Comparison of ENCODE assay signal across 8 cellular contexts in the genomic region with DNA sequence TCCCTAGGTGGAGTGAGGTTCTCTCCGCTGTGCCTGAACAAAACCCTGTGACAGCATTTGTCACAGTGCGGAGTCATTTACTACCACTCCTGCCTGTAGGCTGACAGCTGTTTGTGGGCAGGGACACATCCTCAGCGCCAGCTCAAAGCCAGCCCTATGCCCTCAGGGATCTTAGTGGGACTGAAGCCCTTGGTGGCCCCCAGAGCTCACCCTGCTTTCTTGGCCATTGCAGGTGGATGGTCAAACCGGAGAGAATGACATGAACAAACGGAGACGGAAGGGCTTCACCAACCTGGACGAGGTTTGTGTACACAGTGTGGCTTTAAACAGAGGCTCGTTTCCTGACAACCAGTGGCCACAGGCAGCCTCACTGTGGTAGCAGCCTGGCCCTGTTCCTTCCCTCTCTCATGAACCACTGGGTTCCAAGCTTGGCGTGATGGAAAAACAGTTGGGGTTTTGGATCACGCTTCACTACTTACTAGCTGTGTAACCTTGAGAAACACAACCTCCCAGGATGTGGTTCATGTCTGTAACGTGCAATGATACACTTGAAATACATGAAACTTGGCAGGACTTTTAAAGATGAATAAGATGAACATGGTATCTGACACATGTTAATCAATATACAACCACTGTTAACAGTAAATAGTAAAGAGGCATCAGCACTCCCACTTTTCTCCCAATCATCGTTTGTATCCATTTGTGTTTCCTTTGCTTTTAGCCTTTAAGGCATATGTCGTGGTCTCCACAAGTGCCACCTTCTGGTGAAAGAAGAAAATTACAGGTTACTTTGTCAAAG.
DNase-seq lines count a peak whose midpoint lies in the region; ATAC-seq and TF ChIP-seq lines count a peak whose summit lies in the region.

No MANE protein-coding gene starts in this region.

- H3K4me1 Mint-ChIP-seq in CD8-positive, alpha-beta T cell (ENCODE audit: low read depth) = peaks cover 18% of the 10 kb centered on the region

- peaks cover 14% of the 10 kb centered on the region for H3K4me1 ChIP-seq in CD8-positive, alpha-beta T cell (ENCODE audit: insufficient read depth, low read length)
- peaks cover 7 to 9% of the 10 kb centered on the region in 2 experiments for H3K4me1 ChIP-seq in neutrophil (ENCODE audit: control insufficient read depth in 1 of 2, insufficient read depth in 1 of 2, low read depth in 1 of 2, low read length in 1 of 2)

- CTCF ChIA-PET in CD8-positive, alpha-beta T cell (lab: Charles Lee) = interaction anchor here (0.7 to 5.7 kb wide), 49 partner anchors 9 to 1224 kb away, joined by 3 to 122 read pairs (median 5); no protein-coding TSS in a partner anchor

- intact Hi-C loops in CD8-positive, alpha-beta T cell (cut with DNase I, micrococcal nuclease) = loop anchor here (1.0 to 2.0 kb wide), 10 partner anchors 12 to 189 kb away; a partner anchor contains a TSS

- H3K4me3 Mint-ChIP-seq in CD8-positive, alpha-beta T cell = peak overlapping the region; percentile 49

- no peaks in the 10 kb centered on the region for H3K27me3 ChIP-seq in CD8-positive, alpha-beta T cell (ENCODE audit: insufficient read depth, low read length)
- H3K27me3 ChIP-seq in neutrophil = no peaks in the 10 kb centered on the region

- peak; percentile 80 for ATAC-seq in CD8-positive, alpha-beta T cell
- ATAC-seq in GM18907 (IDR thresholded peaks at IDR 0.05; ENCODE audit: unreplicated experiment) = peak; percentile 74
- peak; percentile 90 for ATAC-seq in HG03135 (IDR thresholded peaks at IDR 0.05; ENCODE audit: unreplicated experiment)

- no peak overlapping the region for H3K4me3 ChIP-seq in CD8-positive, alpha-beta T cell (ENCODE audit: low read depth, low read length)
- H3K4me3 ChIP-seq in neutrophil (ENCODE audit: low read depth in 1 of 2, low read length in 1 of 2) = no peak overlapping the region

- H3K9me3 Mint-ChIP-seq in CD8-positive, alpha-beta T cell = no peaks in the 10 kb centered on the region

- POLR2A ChIA-PET in CD8-positive, alpha-beta T cell (lab: Charles Lee) = interaction anchor here (1.0 to 2.3 kb wide), 3 partner anchors 12 to 189 kb away, joined by 3 to 19 read pairs (median 7); no protein-coding TSS in a partner anchor

- H3K27me3 Mint-ChIP-seq in CD8-positive, alpha-beta T cell (ENCODE audit: low read depth) = no peaks in the 10 kb centered on the region

- no peaks in the 10 kb centered on the region for H3K9me3 ChIP-seq in CD8-positive, alpha-beta T cell (ENCODE audit: low read length)
- H3K9me3 ChIP-seq in neutrophil = no peaks in the 10 kb centered on the region

- peaks cover 8% of the 10 kb centered on the region for H3K36me3 Mint-ChIP-seq in CD8-positive, alpha-beta T cell

- peak overlapping the region; percentile 92 for H3K27ac Mint-ChIP-seq in CD8-positive, alpha-beta T cell

- DNase-seq in CD8-positive, alpha-beta T cell = peak in 5 of 7 experiments; percentile 25 to 66 (median 47)
- DNase-seq in NCI-H748 treated with DMSO at 0.1 percent for 48 hours (lab: John Stamatoyannopoulos, UW) (peak; percentile 79), fibroblast of peridontal ligament (ENCODE audit: extremely low read depth) (peak; percentile 85), mucosa of gallbladder (ENCODE audit: low spot score) (no peak)
- DNase-seq in activated T-cell treated with anti-CD3 and anti-CD28 coated beads, Interleukin-2, amount 50 U/mL, for 1 hour = peak; percentile 50

- H3K27ac ChIP-seq in CD8-positive, alpha-beta T cell (ENCODE audit: low read depth, low read length) = peak overlapping the region; percentile 38
- H3K27ac ChIP-seq in neutrophil = no peak overlapping the region

- no peaks in the 10 kb centered on the region for H3K36me3 ChIP-seq in CD8-positive, alpha-beta T cell (ENCODE audit: insufficient read depth, low read length)
- peaks cover 16% of the 10 kb centered on the region for H3K36me3 ChIP-seq in neutrophil

- peak; percentile 74 for TF ChIP-seq CTCF in CD8-positive, alpha-beta T cell (IDR thresholded peaks at IDR 0.05)
- peak; percentile 69 for TF ChIP-seq CTCF in neutrophil (IDR thresholded peaks at IDR 0.05)
